ENCODE assay signal across 7 cellular contexts in the genomic region with DNA sequence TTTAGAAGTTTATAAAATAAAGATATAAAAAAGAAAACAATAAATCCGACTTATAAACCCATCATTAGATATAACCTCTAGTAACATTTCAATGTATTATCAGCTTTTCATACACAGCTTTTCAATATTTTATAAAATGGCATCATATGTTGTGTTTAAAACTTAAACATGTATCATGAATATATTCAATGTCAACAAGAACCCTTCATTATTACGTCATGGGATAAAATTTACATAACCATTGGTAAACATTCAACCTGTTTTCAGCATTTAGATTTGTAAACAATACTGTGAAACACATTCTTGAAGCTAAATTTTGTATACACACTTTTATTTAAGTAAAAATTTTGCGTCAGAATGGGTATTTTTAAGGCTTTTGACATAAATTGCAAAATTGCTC.
"Had no signal": no experiment of that assay in that cellular context is flagged by ENCODE, and none has a peak within 500 bp of the region (broad histone marks: within the 10 kb centered on the region; RNA-seq: fewer than 3 reads in every experiment).

No MANE protein-coding gene starts in this region.

- H3K9ac ChIP-seq: KMS-11 had no signal

- FAIRE-seq: HTR-8/SVneo, K562 had no signal

- H3K4me3 ChIP-seq: K562 had no signal

- ATAC-seq: K562 had no signal

- H3K4me2 ChIP-seq: KMS-11 had no signal

- H3K27ac ChIP-seq: HL-60, KMS-11 had no signal

- DNase-seq: IMR-90, KBM-7, KG1 had no signal
